In genomic region chr7:37352251-37352650, GRCh38 we compare ENCODE assay signal across 18 cellular contexts.
DNase-seq lines count a peak whose midpoint lies in the region; ATAC-seq, FAIRE-seq and TF ChIP-seq lines count a peak whose summit lies in the region.
"Had no signal": no experiment of that assay in that cellular context is flagged by ENCODE, and none has a peak within 500 bp of the region (broad histone marks: within the 10 kb centered on the region; RNA-seq: fewer than 3 reads in every experiment).

No MANE protein-coding gene starts in this region.

- 0 out of 2 replicates have a peak, but pooled peaks cover 15% of the 10 kb centered on the region for H3K9me2 ChIP-seq in GM23338 (ENCODE audit: insufficient read depth)

- peak overlapping the region; percentile 98 for H3K27ac Mint-ChIP-seq in activated T-cell treated with anti-CD3 and anti-CD28 coated beads, Interleukin-2, amount 50 U/mL, for 24 hours
- peak overlapping the region; percentile 97 for H3K27ac Mint-ChIP-seq in activated T-helper 1 cell treated with anti-CD3 and anti-CD28 coated beads, Interleukin-12 subunit alpha, Interleukin-12 subunit beta, Interleukin-2, Interleukin-4 antibody, amounts not matched to agents 30 ng/mL and 10 ng/mL and 1 ng/mL, durations not matched to agents 14 hours and 24 hours and 36 hours
- H3K27ac Mint-ChIP-seq in GM23338: no peak overlapping the region
- H3K27ac Mint-ChIP-seq: nephron had no signal

- H3K27me3 Mint-ChIP-seq in activated T-cell treated with anti-CD3 and anti-CD28 coated beads, Interleukin-2, amount 50 U/mL, for 24 hours: no peaks in the 10 kb centered on the region
- H3K27me3 Mint-ChIP-seq in activated T-helper 1 cell treated with anti-CD3 and anti-CD28 coated beads, Interleukin-12 subunit alpha, Interleukin-12 subunit beta, Interleukin-2, Interleukin-4 antibody, amounts not matched to agents 30 ng/mL and 10 ng/mL and 1 ng/mL, durations not matched to agents 14 hours and 24 hours and 36 hours (ENCODE audit: insufficient read depth): no peaks in the 10 kb centered on the region
- peaks cover 3% of the 10 kb centered on the region for H3K27me3 Mint-ChIP-seq in GM23338 (ENCODE audit: insufficient read depth, low read depth, poor library complexity)

- intact Hi-C loops in activated T-helper 1 cell treated with anti-CD3 and anti-CD28 coated beads, Interleukin-12 subunit alpha, Interleukin-12 subunit beta, Interleukin-2, Interleukin-4 antibody, amounts not matched to agents 30 ng/mL and 10 ng/mL and 1 ng/mL, durations not matched to agents 14 hours and 24 hours and 36 hours (cut with micrococcal nuclease): loop anchor here (5.0 to 10.0 kb wide), 3 partner anchors 387 to 865 kb away; no protein-coding TSS in a partner anchor
- intact Hi-C loops in lower lobe of right lung (cut with DNase I): no loop called here

- peaks cover 14% of the 10 kb centered on the region for H3K36me3 Mint-ChIP-seq in activated T-cell treated with anti-CD3 and anti-CD28 coated beads, Interleukin-2, amount 50 U/mL, for 24 hours (ENCODE audit: low read depth)
- peaks cover 10% of the 10 kb centered on the region for H3K36me3 Mint-ChIP-seq in activated T-helper 1 cell treated with anti-CD3 and anti-CD28 coated beads, Interleukin-12 subunit alpha, Interleukin-12 subunit beta, Interleukin-2, Interleukin-4 antibody, amounts not matched to agents 30 ng/mL and 10 ng/mL and 1 ng/mL, durations not matched to agents 14 hours and 24 hours and 36 hours (ENCODE audit: low read depth)
- peaks cover 4% of the 10 kb centered on the region; the same call in 1 of the 3 replicates for H3K36me3 Mint-ChIP-seq in GM23338 (ENCODE audit: low read depth)

- H3K4me3 Mint-ChIP-seq in activated T-cell treated with anti-CD3 and anti-CD28 coated beads, Interleukin-2, amount 50 U/mL, for 24 hours: peak overlapping the region; percentile 87
- H3K4me3 Mint-ChIP-seq in activated T-helper 1 cell treated with anti-CD3 and anti-CD28 coated beads, Interleukin-12 subunit alpha, Interleukin-12 subunit beta, Interleukin-2, Interleukin-4 antibody, amounts not matched to agents 30 ng/mL and 10 ng/mL and 1 ng/mL, durations not matched to agents 14 hours and 24 hours and 36 hours: peak overlapping the region; percentile 93
- no peak overlapping the region for H3K4me3 Mint-ChIP-seq in GM23338
- H3K4me3 Mint-ChIP-seq: nephron had no signal

- H3K4me2 ChIP-seq in GM23338: no peak overlapping the region

- no peak for DNase-seq in activated T-cell treated with anti-CD3 and anti-CD28 coated beads, Interleukin-2, amount 50 U/mL, for 24 hours
- DNase-seq in activated T-cell treated with anti-CD3 and anti-CD28 coated beads, Interleukin-2, amount 50 U/mL, for 1 hour: no peak
- DNase-seq in GM12892 (ENCODE audit: insufficient read length) (no peak), lower lobe of right lung (no peak), GM23338 (ENCODE audit: low spot score) (no peak), H54 (ENCODE audit: insufficient read length, low spot score) (no peak)
- no peak for DNase-seq in activated T-helper 1 cell treated with anti-CD3 and anti-CD28 coated beads, Interleukin-12 subunit alpha, Interleukin-12 subunit beta, Interleukin-2, Interleukin-4 antibody, amounts not matched to agents 30 ng/mL and 10 ng/mL and 1 ng/mL, durations not matched to agents 14 hours and 24 hours and 36 hours (ENCODE audit: low spot score)
- DNase-seq: activated gamma-delta T cell, GM23248, NCI-H1930, NCI-H226, right lobe of liver had no signal

- H3K36me3 ChIP-seq in lower lobe of right lung (no peaks in the 10 kb centered on the region), GM23338 (ENCODE audit: insufficient read depth) (no peaks in the 10 kb centered on the region)
- H3K36me3 ChIP-seq: right lobe of liver, thoracic aorta had no signal

- no peaks in the 10 kb centered on the region for H3F3A ChIP-seq in GM23338 (replicated peaks; ENCODE audit: low read depth)

- TF ChIP-seq CTCF in lower lobe of right lung (IDR thresholded peaks at IDR 0.05): no peak
- TF ChIP-seq CTCF in GM23338 (conservative IDR thresholded peaks at IDR 0.05; ENCODE audit: low read depth in 2 of 2): no peak

- H3K4me3 ChIP-seq in lower lobe of right lung (peak overlapping the region; percentile 42), GM23338 (no peak overlapping the region)
- H3K4me3 ChIP-seq: GM23248, right lobe of liver had no signal

- no peak overlapping the region for H2AFZ ChIP-seq in GM23338
- H2AFZ ChIP-seq: GM23248, parathyroid adenoma had no signal

- H3K9me3 ChIP-seq in lower lobe of right lung: no peaks in the 10 kb centered on the region
- H3K9me3 ChIP-seq: right lobe of liver, thoracic aorta had no signal

- TF ChIP-seq POLR2A in GM12892 (IDR thresholded peaks at IDR 0.05; ENCODE audit: low read depth, low read length) (no peak), H54 (IDR thresholded peaks at IDR 0.05; ENCODE audit: low read depth, low read length) (no peak)

- peaks cover 90% of the 10 kb centered on the region for H3K4me1 Mint-ChIP-seq in activated T-cell treated with anti-CD3 and anti-CD28 coated beads, Interleukin-2, amount 50 U/mL, for 24 hours (ENCODE audit: low read depth)
- peaks cover 89% of the 10 kb centered on the region for H3K4me1 Mint-ChIP-seq in activated T-helper 1 cell treated with anti-CD3 and anti-CD28 coated beads, Interleukin-12 subunit alpha, Interleukin-12 subunit beta, Interleukin-2, Interleukin-4 antibody, amounts not matched to agents 30 ng/mL and 10 ng/mL and 1 ng/mL, durations not matched to agents 14 hours and 24 hours and 36 hours (ENCODE audit: low read depth)
- peaks cover 18% of the 10 kb centered on the region for H3K4me1 Mint-ChIP-seq in GM23338

- FAIRE-seq in GM12892 (lab: Jason Lieb, UNC) (peak; percentile 24), H54 (lab: Jason Lieb, UNC) (no peak)

- H3K4me1 ChIP-seq in lower lobe of right lung (peaks cover 66% of the 10 kb centered on the region), GM23338 (ENCODE audit: insufficient read depth) (peaks cover 13% of the 10 kb centered on the region)

- H4K20me1 ChIP-seq in GM23338 (replicated peaks; ENCODE audit: insufficient read depth): no peaks in the 10 kb centered on the region

- no peaks in the 10 kb centered on the region for H3K79me2 ChIP-seq in GM23338 (replicated peaks; ENCODE audit: insufficient read depth)
- H3K79me2 ChIP-seq: parathyroid adenoma had no signal

- ATAC-seq in lower lobe of right lung (no peak), GM21360 (IDR thresholded peaks at IDR 0.05; ENCODE audit: unreplicated experiment) (no peak), GM23338 (no peak)
- ATAC-seq: Panc1, right lobe of liver had no signal

- H3K27ac ChIP-seq in lower lobe of right lung: no peak overlapping the region
- H3K27ac ChIP-seq in GM23338 (ENCODE audit: low read depth): no peak overlapping the region
- H3K27ac ChIP-seq: C4-2B, GM23248, parathyroid adenoma, right lobe of liver had no signal

- H3K27me3 ChIP-seq in lower lobe of right lung (ENCODE audit: low read depth) (no peaks in the 10 kb centered on the region), GM23338 (ENCODE audit: insufficient read depth) (no peaks in the 10 kb centered on the region)
- H3K27me3 ChIP-seq: right lobe of liver had no signal

- no peaks in the 10 kb centered on the region for H3K9me3 Mint-ChIP-seq in activated T-cell treated with anti-CD3 and anti-CD28 coated beads, Interleukin-2, amount 50 U/mL, for 24 hours
- H3K9me3 Mint-ChIP-seq in activated T-helper 1 cell treated with anti-CD3 and anti-CD28 coated beads, Interleukin-12 subunit alpha, Interleukin-12 subunit beta, Interleukin-2, Interleukin-4 antibody, amounts not matched to agents 30 ng/mL and 10 ng/mL and 1 ng/mL, durations not matched to agents 14 hours and 24 hours and 36 hours: no peaks in the 10 kb centered on the region
- no peaks in the 10 kb centered on the region for H3K9me3 Mint-ChIP-seq in GM23338
- H3K9me3 Mint-ChIP-seq: nephron had no signal

TF ChIP-seq in GM23338, 12 proteins besides CTCF, POLR2A, EP300 and RAD21:
- TF ChIP-seq REST (IDR thresholded peaks at IDR 0.05; ENCODE audit: unreplicated experiment): no peak
- TF ChIP-seq STAT1 (IDR thresholded peaks at IDR 0.05; ENCODE audit: unreplicated experiment): no peak
- no peak for TF ChIP-seq EZH2phosphoT487 (IDR thresholded peaks at IDR 0.05; ENCODE audit: unreplicated experiment)
